ENCODE assay signal across 7 cellular contexts in the genomic region with DNA sequence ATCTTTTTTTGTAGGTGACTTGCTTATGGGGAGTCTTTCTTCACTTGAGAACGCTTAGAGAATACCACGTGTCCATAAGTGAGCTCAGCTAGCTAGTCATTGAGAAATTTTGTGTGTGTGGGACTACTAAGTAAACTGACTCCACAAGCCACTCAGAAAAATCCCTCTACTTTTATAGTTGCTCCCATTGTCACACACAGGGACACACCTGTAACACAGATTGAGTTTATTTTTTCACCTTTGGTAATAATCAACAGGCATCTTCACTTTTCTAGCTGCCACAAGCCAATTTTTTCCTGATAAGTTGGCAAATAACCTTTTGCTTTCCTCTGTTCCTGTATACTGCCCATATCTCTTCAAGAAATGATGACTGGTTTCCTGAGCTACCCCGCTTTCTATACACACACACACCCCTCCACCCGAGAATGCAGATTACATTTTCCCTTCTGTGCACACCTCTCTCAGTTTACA. TPM values are rescaled to one million over a fixed set of nuclear protein-coding genes. Genes with fewer than 3 reads are reported as not detected.
DNase-seq lines count a peak whose midpoint lies in the region; ATAC-seq and TF ChIP-seq lines count a peak whose summit lies in the region.

No MANE protein-coding gene starts in this region.

- WGBS in sigmoid colon, 2 donors: 2% methylated on average over 4 of the region's 4 CpGs

- DNase-seq in GM03348 (ENCODE audit: low spot score) (peak; percentile 30), WTC11 (ENCODE audit: low spot score) (no peak), foreskin melanocyte (peak; percentile 32), sigmoid colon (no peak), retina (no peak)

- TF ChIP-seq CTCF in KMS-11 (conservative IDR thresholded peaks at IDR 0.05; ENCODE audit: low read depth, low read length) (no peak), WTC11 (IDR thresholded peaks at IDR 0.05) (no peak), sigmoid colon (IDR thresholded peaks at IDR 0.05) (no peak)

- TF ChIP-seq EP300 in sigmoid colon (IDR thresholded peaks at IDR 0.05): no peak

- CTCF ChIA-PET in WTC11 (lab: Charles Lee): interaction anchor here (1.0 to 1.2 kb wide), 2 partner anchors 83 to 126 kb away, joined by 3 read pairs; no protein-coding TSS in a partner anchor

- peak overlapping the region; percentile 73 for H3K4me3 Mint-ChIP-seq in WTC11

- H3K36me3 ChIP-seq in KMS-11 (ENCODE audit: insufficient read depth) (no peaks in the 10 kb centered on the region), sigmoid colon (no peaks in the 10 kb centered on the region)

- H3K4me1 ChIP-seq in KMS-11 (ENCODE audit: low read depth, poor library complexity, severe bottlenecking): peaks cover 44% of the 10 kb centered on the region
- H3K4me1 ChIP-seq in sigmoid colon: peaks cover 0 to 59% (median 44%) of the 10 kb centered on the region in 4 donors

- peaks cover 4% of the 10 kb centered on the region; the same call in 1 of the 2 replicates for H3K36me3 Mint-ChIP-seq in WTC11

- H3K27ac ChIP-seq in KMS-11 (peak overlapping the region; percentile 30; the same call in 1 of the 2 replicates), sigmoid colon (peak overlapping the region in 2 of 4 donors; percentile 5 to 96)

- H3K4me3 ChIP-seq in KMS-11 (IDR thresholded peaks at IDR 0.05; ENCODE audit: insufficient read depth, low read depth, low read length) (peak overlapping the region; percentile 96), sigmoid colon (peak overlapping the region; percentile 89 to 92 (median 89))

- H3K27ac Mint-ChIP-seq in WTC11: no peak overlapping the region

- no peaks in the 10 kb centered on the region for H3K27me3 Mint-ChIP-seq in WTC11 (ENCODE audit: low read depth)

- no peaks in the 10 kb centered on the region for H3K9me3 Mint-ChIP-seq in WTC11

- peaks cover 54% of the 10 kb centered on the region for H4K20me1 ChIP-seq in KMS-11 (ENCODE audit: insufficient read depth)

- POLR2A ChIA-PET in WTC11 (lab: Charles Lee): no interaction called here

- ATAC-seq in WTC11 (no peak), GM19023 (IDR thresholded peaks at IDR 0.05; ENCODE audit: unreplicated experiment) (no peak)

- peaks cover 39% of the 10 kb centered on the region for H3K4me1 Mint-ChIP-seq in WTC11

- no peak for TF ChIP-seq POLR2A in sigmoid colon (IDR thresholded peaks at IDR 0.05)

- no peaks in the 10 kb centered on the region for H3K9me3 ChIP-seq in sigmoid colon

- H3K4me2 ChIP-seq in KMS-11: peak overlapping the region; percentile 93

- peaks cover 88% of the 10 kb centered on the region for H3K79me2 ChIP-seq in KMS-11 (ENCODE audit: insufficient read depth, low read depth)

- no peaks in the 10 kb centered on the region for H3K27me3 ChIP-seq in KMS-11 (ENCODE audit: insufficient read depth, low read depth)
- no peaks in the 10 kb centered on the region for H3K27me3 ChIP-seq in sigmoid colon

- H3K9ac ChIP-seq in KMS-11: peak overlapping the region; percentile 85

- intact Hi-C loops in sigmoid colon (cut with DNase I): loop anchor here (5.0 kb wide), 2 partner anchors 40 to 185 kb away; no protein-coding TSS in a partner anchor

- H2AFZ ChIP-seq in KMS-11 (ENCODE audit: low read depth): no peak overlapping the region

TF ChIP-seq in WTC11, 78 proteins besides CTCF, POLR2A, EP300 and RAD21 (continues in another document):
- TF ChIP-seq ZNF138 (CRISPR knock-in tag; conservative IDR thresholded peaks at IDR 0.05) (no peak), FOXK1 (CRISPR knock-in tag; IDR thresholded peaks at IDR 0.05) (no peak), CREB1 (CRISPR knock-in tag; IDR thresholded peaks at IDR 0.05) (no peak), EMX1 (CRISPR knock-in tag; IDR thresholded peaks at IDR 0.05) (no peak), PRRX2 (CRISPR knock-in tag; IDR thresholded peaks at IDR 0.05) (no peak), JUN (CRISPR knock-in tag; IDR thresholded peaks at IDR 0.05) (no peak)
- TF ChIP-seq, protein P1, sequence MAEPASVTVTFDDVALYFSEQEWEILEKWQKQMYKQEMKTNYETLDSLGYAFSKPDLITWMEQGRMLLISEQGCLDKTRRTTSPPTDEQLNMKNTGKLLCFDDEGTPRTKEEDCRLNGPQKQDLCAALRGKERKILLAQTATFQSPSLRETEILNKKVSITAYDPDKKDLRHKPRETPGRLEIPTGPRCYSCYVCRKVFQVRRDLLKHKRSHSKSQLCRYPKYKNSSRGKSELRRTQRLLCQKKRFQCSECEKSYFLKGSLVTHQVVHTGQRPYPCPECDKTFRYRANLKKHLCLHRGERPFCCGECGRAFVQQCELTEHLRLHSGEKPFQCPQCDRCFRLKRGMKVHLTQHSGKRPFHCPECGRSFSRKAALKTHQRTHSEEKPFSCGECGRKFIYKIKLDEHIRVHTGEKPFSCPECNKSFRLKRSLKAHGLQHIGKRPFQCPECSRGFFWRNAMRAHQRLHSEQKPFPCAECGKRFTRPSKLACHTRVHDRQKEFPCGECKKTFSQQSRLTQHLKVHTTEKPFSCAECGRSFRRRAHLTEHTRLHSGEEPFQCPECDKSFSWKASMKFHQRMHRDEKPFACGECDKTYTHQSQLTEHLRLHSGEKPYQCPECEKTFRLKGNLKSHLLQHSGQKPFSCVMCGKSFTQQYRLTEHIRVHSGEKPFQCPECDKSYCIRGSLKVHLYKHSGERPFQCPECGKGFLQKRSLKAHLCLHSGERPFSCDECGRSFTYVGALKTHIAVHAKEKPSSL (CRISPR knock-in tag; conservative IDR thresholded peaks at IDR 0.05): no peak
- TF ChIP-seq, protein P2, sequence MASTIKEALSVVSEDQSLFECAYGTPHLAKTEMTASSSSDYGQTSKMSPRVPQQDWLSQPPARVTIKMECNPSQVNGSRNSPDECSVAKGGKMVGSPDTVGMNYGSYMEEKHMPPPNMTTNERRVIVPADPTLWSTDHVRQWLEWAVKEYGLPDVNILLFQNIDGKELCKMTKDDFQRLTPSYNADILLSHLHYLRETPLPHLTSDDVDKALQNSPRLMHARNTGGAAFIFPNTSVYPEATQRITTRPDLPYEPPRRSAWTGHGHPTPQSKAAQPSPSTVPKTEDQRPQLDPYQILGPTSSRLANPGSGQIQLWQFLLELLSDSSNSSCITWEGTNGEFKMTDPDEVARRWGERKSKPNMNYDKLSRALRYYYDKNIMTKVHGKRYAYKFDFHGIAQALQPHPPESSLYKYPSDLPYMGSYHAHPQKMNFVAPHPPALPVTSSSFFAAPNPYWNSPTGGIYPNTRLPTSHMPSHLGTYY (CRISPR knock-in tag; IDR thresholded peaks at IDR 0.05): no peak
- TF ChIP-seq, protein P3, sequence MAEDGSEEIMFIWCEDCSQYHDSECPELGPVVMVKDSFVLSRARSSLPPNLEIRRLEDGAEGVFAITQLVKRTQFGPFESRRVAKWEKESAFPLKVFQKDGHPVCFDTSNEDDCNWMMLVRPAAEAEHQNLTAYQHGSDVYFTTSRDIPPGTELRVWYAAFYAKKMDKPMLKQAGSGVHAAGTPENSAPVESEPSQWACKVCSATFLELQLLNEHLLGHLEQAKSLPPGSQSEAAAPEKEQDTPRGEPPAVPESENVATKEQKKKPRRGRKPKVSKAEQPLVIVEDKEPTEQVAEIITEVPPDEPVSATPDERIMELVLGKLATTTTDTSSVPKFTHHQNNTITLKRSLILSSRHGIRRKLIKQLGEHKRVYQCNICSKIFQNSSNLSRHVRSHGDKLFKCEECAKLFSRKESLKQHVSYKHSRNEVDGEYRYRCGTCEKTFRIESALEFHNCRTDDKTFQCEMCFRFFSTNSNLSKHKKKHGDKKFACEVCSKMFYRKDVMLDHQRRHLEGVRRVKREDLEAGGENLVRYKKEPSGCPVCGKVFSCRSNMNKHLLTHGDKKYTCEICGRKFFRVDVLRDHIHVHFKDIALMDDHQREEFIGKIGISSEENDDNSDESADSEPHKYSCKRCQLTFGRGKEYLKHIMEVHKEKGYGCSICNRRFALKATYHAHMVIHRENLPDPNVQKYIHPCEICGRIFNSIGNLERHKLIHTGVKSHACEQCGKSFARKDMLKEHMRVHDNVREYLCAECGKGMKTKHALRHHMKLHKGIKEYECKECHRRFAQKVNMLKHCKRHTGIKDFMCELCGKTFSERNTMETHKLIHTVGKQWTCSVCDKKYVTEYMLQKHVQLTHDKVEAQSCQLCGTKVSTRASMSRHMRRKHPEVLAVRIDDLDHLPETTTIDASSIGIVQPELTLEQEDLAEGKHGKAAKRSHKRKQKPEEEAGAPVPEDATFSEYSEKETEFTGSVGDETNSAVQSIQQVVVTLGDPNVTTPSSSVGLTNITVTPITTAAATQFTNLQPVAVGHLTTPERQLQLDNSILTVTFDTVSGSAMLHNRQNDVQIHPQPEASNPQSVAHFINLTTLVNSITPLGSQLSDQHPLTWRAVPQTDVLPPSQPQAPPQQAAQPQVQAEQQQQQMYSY (CRISPR knock-in tag; IDR thresholded peaks at IDR 0.05): no peak
- TF ChIP-seq, protein P4, sequence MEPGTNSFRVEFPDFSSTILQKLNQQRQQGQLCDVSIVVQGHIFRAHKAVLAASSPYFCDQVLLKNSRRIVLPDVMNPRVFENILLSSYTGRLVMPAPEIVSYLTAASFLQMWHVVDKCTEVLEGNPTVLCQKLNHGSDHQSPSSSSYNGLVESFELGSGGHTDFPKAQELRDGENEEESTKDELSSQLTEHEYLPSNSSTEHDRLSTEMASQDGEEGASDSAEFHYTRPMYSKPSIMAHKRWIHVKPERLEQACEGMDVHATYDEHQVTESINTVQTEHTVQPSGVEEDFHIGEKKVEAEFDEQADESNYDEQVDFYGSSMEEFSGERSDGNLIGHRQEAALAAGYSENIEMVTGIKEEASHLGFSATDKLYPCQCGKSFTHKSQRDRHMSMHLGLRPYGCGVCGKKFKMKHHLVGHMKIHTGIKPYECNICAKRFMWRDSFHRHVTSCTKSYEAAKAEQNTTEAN (CRISPR knock-in tag; IDR thresholded peaks at IDR 0.05): no peak
- TF ChIP-seq, protein P5, sequence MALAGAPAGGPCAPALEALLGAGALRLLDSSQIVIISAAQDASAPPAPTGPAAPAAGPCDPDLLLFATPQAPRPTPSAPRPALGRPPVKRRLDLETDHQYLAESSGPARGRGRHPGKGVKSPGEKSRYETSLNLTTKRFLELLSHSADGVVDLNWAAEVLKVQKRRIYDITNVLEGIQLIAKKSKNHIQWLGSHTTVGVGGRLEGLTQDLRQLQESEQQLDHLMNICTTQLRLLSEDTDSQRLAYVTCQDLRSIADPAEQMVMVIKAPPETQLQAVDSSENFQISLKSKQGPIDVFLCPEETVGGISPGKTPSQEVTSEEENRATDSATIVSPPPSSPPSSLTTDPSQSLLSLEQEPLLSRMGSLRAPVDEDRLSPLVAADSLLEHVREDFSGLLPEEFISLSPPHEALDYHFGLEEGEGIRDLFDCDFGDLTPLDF (CRISPR knock-in tag; IDR thresholded peaks at IDR 0.05): no peak

RNA-seq across cellular contexts. Expression of a gene that starts 4.5 kb away (rescaled TPM):
- 20.1 to 24.0 TPM (median 21.1 TPM) in 3 replicates for total RNA-seq in WTC11 (2021)
- 10 to 100 TPM; 14.6 to 24.9 (median 17.8) TPM for total RNA-seq in sigmoid colon
- 10 to 100 TPM in 1 of 3 donors, 1 to 10 TPM in 2; 6.6 to 12.5 (median 8.0) TPM for polyA plus RNA-seq in sigmoid colon

Comparison
In these comparisons a context has a peak if more than half of its experiments do, and no peak if none do; other contexts are left out.
1. DNase-seq: peak in GM03348 (single experiment) and foreskin melanocyte (single experiment); none in WTC11 (single experiment), sigmoid colon (single experiment) and retina (single experiment).